8 cellular contexts compared by ENCODE assay signal in the genomic region with DNA sequence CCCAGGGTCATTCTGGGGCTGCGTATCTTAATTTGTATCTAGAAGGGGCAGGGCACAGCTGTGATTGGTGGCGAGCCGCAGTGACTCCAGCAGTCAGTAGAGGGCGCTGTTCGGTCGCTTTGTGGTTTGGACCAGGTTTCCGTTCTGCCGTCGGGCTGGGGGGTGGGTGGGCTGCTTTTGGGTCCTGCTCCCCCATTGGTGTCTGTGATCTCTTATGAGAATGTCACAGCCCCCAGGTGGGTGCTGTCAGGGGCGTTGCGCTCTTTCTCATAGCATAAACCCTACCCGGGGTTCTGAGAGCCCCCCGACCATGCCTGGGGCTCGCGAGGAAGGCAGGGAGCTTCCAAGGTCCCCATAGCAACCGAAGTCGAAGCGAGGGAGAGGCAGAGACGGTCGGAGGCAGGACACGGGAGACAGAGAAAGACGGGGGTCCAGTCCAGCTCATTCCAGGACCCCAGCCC. TPM values are rescaled to one million over a fixed set of nuclear protein-coding genes. Genes with fewer than 3 reads are reported as not detected.
DNase-seq lines count a peak whose midpoint lies in the region; ATAC-seq and TF ChIP-seq lines count a peak whose summit lies in the region.

No MANE protein-coding gene starts in this region.

- intact Hi-C loops in body of pancreas (cut with DNase I), result loop anchor here (10.0 kb wide), 1 partner anchor 135 kb away; no protein-coding TSS in a partner anchor

- no peaks in the 10 kb centered on the region; the same call in none of the 2 replicates for H3K27me3 ChIP-seq in GM06990 (replicated peaks; ENCODE audit: control insufficient read depth, insufficient read depth, low read length)
- H3K27me3 ChIP-seq in body of pancreas, result no peaks in the 10 kb centered on the region

- no peaks in the 10 kb centered on the region for H3K36me3 ChIP-seq in GM06990 (ENCODE audit: control insufficient read depth, insufficient read depth, low read length)
- H3K36me3 ChIP-seq in body of pancreas (replicated peaks in 1 of 2; ENCODE audit: insufficient read depth in 1 of 2, low read depth in 2 of 2), result no peaks in the 10 kb centered on the region

- H3K4me1 ChIP-seq in body of pancreas, result peaks cover 32% of the 10 kb centered on the region

- DNase-seq in GM06990 (ENCODE audit: extremely low read depth, insufficient read length) (no peak), NCI-H1048 (lab: John Stamatoyannopoulos, UW) (peak; percentile 45), UCSD-AML1 (lab: John Stamatoyannopoulos, UW; ENCODE audit: unreplicated experiment) (peak; percentile 70), body of pancreas (peak; percentile 51 to 67 (median 57)), iPS-NIHi7 (ENCODE audit: extremely low spot score) (peak; percentile 86), NCI-H2171 treated with DMSO at 0.1 percent for 48 hours (lab: John Stamatoyannopoulos, UW) (no peak)
- peak; percentile 53 to 60 (median 56) for DNase-seq in stimulated activated CD4-positive, alpha-beta T cell treated with anti-CD3 and anti-CD28 coated beads, Interleukin-1b, Interleukin-23, amount 100 ng/mL, for 24 hours (ENCODE audit: low read depth in 4 of 4, low spot score in 1 of 4)

- WGBS in body of pancreas, 2 donors, result 12 to 15% methylated on average over 20 to 22 of the region's 22 CpGs

- no peak for TF ChIP-seq POLR2A in body of pancreas (IDR thresholded peaks at IDR 0.05)

- ATAC-seq in body of pancreas (peak; percentile 45), GM21717 (IDR thresholded peaks at IDR 0.05; ENCODE audit: unreplicated experiment) (no peak)

- H3K9me3 ChIP-seq in body of pancreas, result no peaks in the 10 kb centered on the region

- peak; percentile 90 for TF ChIP-seq CTCF in GM06990 (IDR thresholded peaks at IDR 0.05; ENCODE audit: insufficient read depth, low read length, poor library complexity, severe bottlenecking)
- TF ChIP-seq CTCF in body of pancreas (IDR thresholded peaks at IDR 0.05), result peak; percentile 45 to 85 (median 58)

- H3K4me3 ChIP-seq in GM06990 (replicated peaks; ENCODE audit: low read depth, low read length) (no peak overlapping the region), body of pancreas (no peak overlapping the region)

- H3K27ac ChIP-seq in body of pancreas, result no peak overlapping the region

RNA-seq across cellular contexts. Expression of a gene that starts 5.4 kb away (rescaled TPM):
- 10 to 100 TPM in 1 of 2 donors, 1 to 10 TPM in 1; 6.3 to 16.3 TPM for total RNA-seq in body of pancreas

RNA-seq across cellular contexts. Expression of a gene that starts 41.0 kb away (rescaled TPM):
- total RNA-seq in body of pancreas, result 1 to 10 TPM; 1.3 to 9.3 TPM

RNA-seq across cellular contexts. Expression of a gene that starts 56.6 kb away (rescaled TPM):
- 10 to 100 TPM in 1 of 2 donors, 1 to 10 TPM in 1; 3.0 to 66.4 TPM for total RNA-seq in body of pancreas

Comparison
In these comparisons a context has a peak if more than half of its experiments do, and no peak if none do; other contexts are left out.
1. DNase-seq: peak in NCI-H1048 (single experiment), UCSD-AML1 (single experiment), body of pancreas (4 of 4), iPS-NIHi7 (single experiment) and stimulated activated CD4-positive, alpha-beta T cell treated with anti-CD3 and anti-CD28 coated beads, Interleukin-1b, Interleukin-23, amount 100 ng/mL, for 24 hours (4 of 4); none in GM06990 (single experiment) and NCI-H2171 treated with DMSO at 0.1 percent for 48 hours (single experiment).